ENCODE assay signal across 1 cellular context in the genomic region with DNA sequence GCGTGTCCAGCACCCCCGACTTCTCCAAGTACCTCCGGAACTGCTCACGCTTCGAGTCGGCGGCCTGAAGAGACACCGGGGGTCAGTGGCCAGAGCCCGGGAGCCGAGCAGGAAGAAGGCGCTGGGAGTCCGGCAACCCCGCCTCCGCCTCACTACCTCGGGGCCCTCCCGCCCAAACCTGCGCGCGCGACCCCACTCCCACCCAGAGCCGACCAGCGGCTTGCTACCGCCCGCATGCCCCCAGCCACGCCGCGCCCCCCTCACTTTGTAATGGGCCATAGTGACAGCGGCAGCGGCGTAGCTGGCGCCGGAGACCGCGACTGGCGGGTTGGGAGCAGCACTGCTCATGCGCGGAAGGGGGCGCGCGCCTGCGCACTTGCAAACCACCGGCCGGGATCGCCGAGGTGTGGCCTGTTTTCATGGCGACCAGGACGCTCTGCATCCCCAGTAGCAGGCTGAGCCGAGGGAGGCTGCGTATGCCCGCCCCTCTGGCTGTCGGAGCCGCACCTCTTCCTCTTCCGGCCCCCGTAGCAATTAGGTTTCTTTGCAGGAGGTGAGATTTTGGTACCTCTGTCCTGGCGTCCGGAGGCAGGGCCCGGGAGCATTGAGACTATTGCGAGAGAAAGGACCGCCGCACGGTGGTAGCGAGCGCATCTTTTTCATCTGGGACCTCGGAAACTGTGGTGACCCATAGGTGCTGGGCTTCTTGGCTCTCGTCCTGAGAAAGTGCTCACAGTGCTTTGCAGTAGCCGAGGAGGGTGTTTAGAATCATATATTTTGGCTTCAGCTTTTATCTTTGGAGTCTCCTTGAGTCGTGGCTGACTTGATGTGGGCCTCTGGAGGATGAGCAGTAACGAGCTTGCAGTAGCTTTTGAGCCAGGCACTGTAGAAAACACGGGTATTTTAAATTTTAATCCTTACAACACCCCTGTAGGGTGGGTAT.
TF ChIP-seq lines count a peak whose summit lies in the region.

A gene with protein sequence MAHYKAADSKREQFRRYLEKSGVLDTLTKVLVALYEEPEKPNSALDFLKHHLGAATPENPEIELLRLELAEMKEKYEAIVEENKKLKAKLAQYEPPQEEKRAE (minus strand): TSS at position 322 of the 943 bp plus-strand sequence. CDS start 43 bp downstream, at position 279.

TF ChIP-seq in GM12878, 131 proteins besides CTCF, POLR2A, EP300 and RAD21 (continued from another document):
- TF ChIP-seq, protein P1, sequence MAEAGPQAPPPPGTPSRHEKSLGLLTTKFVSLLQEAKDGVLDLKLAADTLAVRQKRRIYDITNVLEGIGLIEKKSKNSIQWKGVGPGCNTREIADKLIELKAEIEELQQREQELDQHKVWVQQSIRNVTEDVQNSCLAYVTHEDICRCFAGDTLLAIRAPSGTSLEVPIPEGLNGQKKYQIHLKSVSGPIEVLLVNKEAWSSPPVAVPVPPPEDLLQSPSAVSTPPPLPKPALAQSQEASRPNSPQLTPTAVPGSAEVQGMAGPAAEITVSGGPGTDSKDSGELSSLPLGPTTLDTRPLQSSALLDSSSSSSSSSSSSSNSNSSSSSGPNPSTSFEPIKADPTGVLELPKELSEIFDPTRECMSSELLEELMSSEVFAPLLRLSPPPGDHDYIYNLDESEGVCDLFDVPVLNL (IDR thresholded peaks at IDR 0.05; ENCODE audit: low read depth, low read length) = no peak
- TF ChIP-seq, protein P2, sequence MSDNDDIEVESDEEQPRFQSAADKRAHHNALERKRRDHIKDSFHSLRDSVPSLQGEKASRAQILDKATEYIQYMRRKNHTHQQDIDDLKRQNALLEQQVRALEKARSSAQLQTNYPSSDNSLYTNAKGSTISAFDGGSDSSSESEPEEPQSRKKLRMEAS (IDR thresholded peaks at IDR 0.05; ENCODE audit: low read depth, low read length) = peak; percentile 41; the same call in 1 of the 2 replicates
- no peak; the same call in 1 of the 2 replicates for TF ChIP-seq GATAD2B (conservative IDR thresholded peaks at IDR 0.05; ENCODE audit: low read depth)
- TF ChIP-seq CBFB (IDR thresholded peaks at IDR 0.05; ENCODE audit: low read depth) = no peak
- TF ChIP-seq NBN (IDR thresholded peaks at IDR 0.05) = no peak
- TF ChIP-seq CHD2 (IDR thresholded peaks at IDR 0.05; ENCODE audit: borderline replicate concordance, low read depth, low read length) = 0 out of 2 replicates have a peak, but pooled peaks have one; percentile 45
- no peak for TF ChIP-seq KDM1A (IDR thresholded peaks at IDR 0.05; ENCODE audit: borderline replicate concordance)
- TF ChIP-seq, protein P3, sequence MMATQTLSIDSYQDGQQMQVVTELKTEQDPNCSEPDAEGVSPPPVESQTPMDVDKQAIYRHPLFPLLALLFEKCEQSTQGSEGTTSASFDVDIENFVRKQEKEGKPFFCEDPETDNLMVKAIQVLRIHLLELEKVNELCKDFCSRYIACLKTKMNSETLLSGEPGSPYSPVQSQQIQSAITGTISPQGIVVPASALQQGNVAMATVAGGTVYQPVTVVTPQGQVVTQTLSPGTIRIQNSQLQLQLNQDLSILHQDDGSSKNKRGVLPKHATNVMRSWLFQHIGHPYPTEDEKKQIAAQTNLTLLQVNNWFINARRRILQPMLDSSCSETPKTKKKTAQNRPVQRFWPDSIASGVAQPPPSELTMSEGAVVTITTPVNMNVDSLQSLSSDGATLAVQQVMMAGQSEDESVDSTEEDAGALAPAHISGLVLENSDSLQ (IDR thresholded peaks at IDR 0.05) = peak; percentile 48; the same call in 1 of the 2 replicates
- TF ChIP-seq, protein P4, sequence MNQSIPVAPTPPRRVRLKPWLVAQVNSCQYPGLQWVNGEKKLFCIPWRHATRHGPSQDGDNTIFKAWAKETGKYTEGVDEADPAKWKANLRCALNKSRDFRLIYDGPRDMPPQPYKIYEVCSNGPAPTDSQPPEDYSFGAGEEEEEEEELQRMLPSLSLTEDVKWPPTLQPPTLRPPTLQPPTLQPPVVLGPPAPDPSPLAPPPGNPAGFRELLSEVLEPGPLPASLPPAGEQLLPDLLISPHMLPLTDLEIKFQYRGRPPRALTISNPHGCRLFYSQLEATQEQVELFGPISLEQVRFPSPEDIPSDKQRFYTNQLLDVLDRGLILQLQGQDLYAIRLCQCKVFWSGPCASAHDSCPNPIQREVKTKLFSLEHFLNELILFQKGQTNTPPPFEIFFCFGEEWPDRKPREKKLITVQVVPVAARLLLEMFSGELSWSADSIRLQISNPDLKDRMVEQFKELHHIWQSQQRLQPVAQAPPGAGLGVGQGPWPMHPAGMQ (IDR thresholded peaks at IDR 0.05; ENCODE audit: borderline replicate concordance) = no peak
- TF ChIP-seq EGR1 (IDR thresholded peaks at IDR 0.05; ENCODE audit: borderline replicate concordance in 1 of 2, low read depth in 2 of 2, low read length in 2 of 2) = peak in 1 of 2 experiments; percentile 33; a peak in 1 of 3 replicates
- no peak for TF ChIP-seq NFIC (IDR thresholded peaks at IDR 0.05; ENCODE audit: low read depth, low read length)
- no peak for TF ChIP-seq MEF2A (IDR thresholded peaks at IDR 0.05; ENCODE audit: insufficient read depth, low read depth, low read length)
- no peak for TF ChIP-seq SUZ12 (IDR thresholded peaks at IDR 0.05; ENCODE audit: unreplicated experiment)
- no peak for TF ChIP-seq SMARCA5 (IDR thresholded peaks at IDR 0.05)
- TF ChIP-seq CREB1 (IDR thresholded peaks at IDR 0.05; ENCODE audit: low read depth) = 0 out of 2 replicates have a peak, but pooled peaks have one; percentile 26
- no peak for TF ChIP-seq NR2F1 (conservative IDR thresholded peaks at IDR 0.05)
- no peak for TF ChIP-seq TCF7 (IDR thresholded peaks at IDR 0.05; ENCODE audit: borderline replicate concordance)
- 0 out of 2 replicates have a peak, but pooled peaks have one; percentile 42 for TF ChIP-seq STAT1 (conservative IDR thresholded peaks at IDR 0.05)
- no peak for TF ChIP-seq ZNF217 (IDR thresholded peaks at IDR 0.05)
- TF ChIP-seq MEF2B (IDR thresholded peaks at IDR 0.05; ENCODE audit: partially characterized antibody, poor library complexity, severe bottlenecking) = peak; percentile 1
- TF ChIP-seq ASH2L (IDR thresholded peaks at IDR 0.05; ENCODE audit: borderline replicate concordance, low read depth) = no peak
- TF ChIP-seq FOXM1 (IDR thresholded peaks at IDR 0.05; ENCODE audit: low read depth, low read length) = no peak
- TF ChIP-seq KLF5 (IDR thresholded peaks at IDR 0.05; ENCODE audit: partially characterized antibody) = no peak
- no peak for TF ChIP-seq ZNF207 (IDR thresholded peaks at IDR 0.05; ENCODE audit: borderline replicate concordance)
- no peak for TF ChIP-seq PAX8 (IDR thresholded peaks at IDR 0.05)
- TF ChIP-seq, protein P5, sequence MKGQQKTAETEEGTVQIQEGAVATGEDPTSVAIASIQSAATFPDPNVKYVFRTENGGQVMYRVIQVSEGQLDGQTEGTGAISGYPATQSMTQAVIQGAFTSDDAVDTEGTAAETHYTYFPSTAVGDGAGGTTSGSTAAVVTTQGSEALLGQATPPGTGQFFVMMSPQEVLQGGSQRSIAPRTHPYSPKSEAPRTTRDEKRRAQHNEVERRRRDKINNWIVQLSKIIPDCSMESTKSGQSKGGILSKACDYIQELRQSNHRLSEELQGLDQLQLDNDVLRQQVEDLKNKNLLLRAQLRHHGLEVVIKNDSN (IDR thresholded peaks at IDR 0.05; ENCODE audit: borderline replicate concordance, extremely low read length, insufficient read depth, low read depth, low read length) = no peak
- no peak for TF ChIP-seq EED (IDR thresholded peaks at IDR 0.05; ENCODE audit: low read depth)
- TF ChIP-seq BCL11A (IDR thresholded peaks at IDR 0.05; ENCODE audit: low read depth, low read length) = no peak
- no peak; the same call in 1 of the 2 replicates for TF ChIP-seq RB1 (IDR thresholded peaks at IDR 0.05; ENCODE audit: borderline replicate concordance)
- TF ChIP-seq, protein P6, sequence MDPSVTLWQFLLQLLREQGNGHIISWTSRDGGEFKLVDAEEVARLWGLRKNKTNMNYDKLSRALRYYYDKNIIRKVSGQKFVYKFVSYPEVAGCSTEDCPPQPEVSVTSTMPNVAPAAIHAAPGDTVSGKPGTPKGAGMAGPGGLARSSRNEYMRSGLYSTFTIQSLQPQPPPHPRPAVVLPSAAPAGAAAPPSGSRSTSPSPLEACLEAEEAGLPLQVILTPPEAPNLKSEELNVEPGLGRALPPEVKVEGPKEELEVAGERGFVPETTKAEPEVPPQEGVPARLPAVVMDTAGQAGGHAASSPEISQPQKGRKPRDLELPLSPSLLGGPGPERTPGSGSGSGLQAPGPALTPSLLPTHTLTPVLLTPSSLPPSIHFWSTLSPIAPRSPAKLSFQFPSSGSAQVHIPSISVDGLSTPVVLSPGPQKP (IDR thresholded peaks at IDR 0.05; ENCODE audit: low read depth, low read length) = peak; percentile 65
- TF ChIP-seq, protein P7, sequence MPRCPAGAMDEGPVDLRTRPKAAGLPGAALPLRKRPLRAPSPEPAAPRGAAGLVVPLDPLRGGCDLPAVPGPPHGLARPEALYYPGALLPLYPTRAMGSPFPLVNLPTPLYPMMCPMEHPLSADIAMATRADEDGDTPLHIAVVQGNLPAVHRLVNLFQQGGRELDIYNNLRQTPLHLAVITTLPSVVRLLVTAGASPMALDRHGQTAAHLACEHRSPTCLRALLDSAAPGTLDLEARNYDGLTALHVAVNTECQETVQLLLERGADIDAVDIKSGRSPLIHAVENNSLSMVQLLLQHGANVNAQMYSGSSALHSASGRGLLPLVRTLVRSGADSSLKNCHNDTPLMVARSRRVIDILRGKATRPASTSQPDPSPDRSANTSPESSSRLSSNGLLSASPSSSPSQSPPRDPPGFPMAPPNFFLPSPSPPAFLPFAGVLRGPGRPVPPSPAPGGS (IDR thresholded peaks at IDR 0.05; ENCODE audit: borderline replicate concordance, insufficient read depth, low read depth, low read length, poor library complexity, severe bottlenecking) = no peak
- peak; percentile 94 for TF ChIP-seq IKZF1 (conservative IDR thresholded peaks at IDR 0.05)
- TF ChIP-seq SREBF2 (IDR thresholded peaks at IDR 0.05; ENCODE audit: low read length) = no peak
- TF ChIP-seq NR2C1 (IDR thresholded peaks at IDR 0.05) = no peak
- TF ChIP-seq BHLHE40 (IDR thresholded peaks at IDR 0.05; ENCODE audit: borderline replicate concordance in 1 of 2, low read depth in 2 of 2, low read length in 1 of 2) = 0 out of 4 replicates have a peak, but pooled peaks of 1 of the 2 experiments have one; percentile 16
- TF ChIP-seq ZNF384 (IDR thresholded peaks at IDR 0.05; ENCODE audit: borderline replicate concordance, low read depth, low read length) = no peak
- TF ChIP-seq BMI1 (IDR thresholded peaks at IDR 0.05; ENCODE audit: borderline replicate concordance) = peak; percentile 95
- TF ChIP-seq RUNX3 (IDR thresholded peaks at IDR 0.05; ENCODE audit: low read length) = peak; percentile 34; the same call in 1 of the 2 replicates
- TF ChIP-seq SRF (IDR thresholded peaks at IDR 0.05; ENCODE audit: low read depth in 2 of 2, low read length in 2 of 2) = no peak
TF ChIP-seq in GM12878: peak in this region for 32.
